ENCODE assay signal across 1 cellular context in the genomic region with DNA sequence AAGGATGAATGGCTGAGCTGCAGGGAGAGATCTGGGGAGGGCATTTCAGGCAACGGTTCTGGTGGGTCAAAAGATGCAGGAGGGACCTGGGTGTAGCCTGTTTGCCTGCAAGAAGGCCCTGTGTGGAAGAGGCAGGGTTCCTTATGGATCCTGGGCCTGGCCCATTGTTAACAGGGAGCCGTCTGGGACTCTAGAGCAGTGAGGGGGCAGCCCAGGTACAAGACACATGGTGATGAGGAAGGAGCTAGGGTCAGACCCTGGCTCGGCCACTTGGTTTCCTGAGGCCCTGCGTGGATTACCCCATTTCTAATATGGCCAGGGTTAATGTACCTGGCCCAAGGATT.
TF ChIP-seq lines count a peak whose summit lies in the region.

No MANE protein-coding gene starts in this region.

TF ChIP-seq in WTC11, 78 proteins besides CTCF, POLR2A, EP300 and RAD21 (continued from another document):
- TF ChIP-seq, protein P1, sequence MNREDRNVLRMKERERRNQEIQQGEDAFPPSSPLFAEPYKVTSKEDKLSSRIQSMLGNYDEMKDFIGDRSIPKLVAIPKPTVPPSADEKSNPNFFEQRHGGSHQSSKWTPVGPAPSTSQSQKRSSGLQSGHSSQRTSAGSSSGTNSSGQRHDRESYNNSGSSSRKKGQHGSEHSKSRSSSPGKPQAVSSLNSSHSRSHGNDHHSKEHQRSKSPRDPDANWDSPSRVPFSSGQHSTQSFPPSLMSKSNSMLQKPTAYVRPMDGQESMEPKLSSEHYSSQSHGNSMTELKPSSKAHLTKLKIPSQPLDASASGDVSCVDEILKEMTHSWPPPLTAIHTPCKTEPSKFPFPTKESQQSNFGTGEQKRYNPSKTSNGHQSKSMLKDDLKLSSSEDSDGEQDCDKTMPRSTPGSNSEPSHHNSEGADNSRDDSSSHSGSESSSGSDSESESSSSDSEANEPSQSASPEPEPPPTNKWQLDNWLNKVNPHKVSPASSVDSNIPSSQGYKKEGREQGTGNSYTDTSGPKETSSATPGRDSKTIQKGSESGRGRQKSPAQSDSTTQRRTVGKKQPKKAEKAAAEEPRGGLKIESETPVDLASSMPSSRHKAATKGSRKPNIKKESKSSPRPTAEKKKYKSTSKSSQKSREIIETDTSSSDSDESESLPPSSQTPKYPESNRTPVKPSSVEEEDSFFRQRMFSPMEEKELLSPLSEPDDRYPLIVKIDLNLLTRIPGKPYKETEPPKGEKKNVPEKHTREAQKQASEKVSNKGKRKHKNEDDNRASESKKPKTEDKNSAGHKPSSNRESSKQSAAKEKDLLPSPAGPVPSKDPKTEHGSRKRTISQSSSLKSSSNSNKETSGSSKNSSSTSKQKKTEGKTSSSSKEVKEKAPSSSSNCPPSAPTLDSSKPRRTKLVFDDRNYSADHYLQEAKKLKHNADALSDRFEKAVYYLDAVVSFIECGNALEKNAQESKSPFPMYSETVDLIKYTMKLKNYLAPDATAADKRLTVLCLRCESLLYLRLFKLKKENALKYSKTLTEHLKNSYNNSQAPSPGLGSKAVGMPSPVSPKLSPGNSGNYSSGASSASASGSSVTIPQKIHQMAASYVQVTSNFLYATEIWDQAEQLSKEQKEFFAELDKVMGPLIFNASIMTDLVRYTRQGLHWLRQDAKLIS (CRISPR knock-in tag; IDR thresholded peaks at IDR 0.05; ENCODE audit: borderline replicate concordance), result no peak
- TF ChIP-seq, protein P2, sequence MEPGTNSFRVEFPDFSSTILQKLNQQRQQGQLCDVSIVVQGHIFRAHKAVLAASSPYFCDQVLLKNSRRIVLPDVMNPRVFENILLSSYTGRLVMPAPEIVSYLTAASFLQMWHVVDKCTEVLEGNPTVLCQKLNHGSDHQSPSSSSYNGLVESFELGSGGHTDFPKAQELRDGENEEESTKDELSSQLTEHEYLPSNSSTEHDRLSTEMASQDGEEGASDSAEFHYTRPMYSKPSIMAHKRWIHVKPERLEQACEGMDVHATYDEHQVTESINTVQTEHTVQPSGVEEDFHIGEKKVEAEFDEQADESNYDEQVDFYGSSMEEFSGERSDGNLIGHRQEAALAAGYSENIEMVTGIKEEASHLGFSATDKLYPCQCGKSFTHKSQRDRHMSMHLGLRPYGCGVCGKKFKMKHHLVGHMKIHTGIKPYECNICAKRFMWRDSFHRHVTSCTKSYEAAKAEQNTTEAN (CRISPR knock-in tag; IDR thresholded peaks at IDR 0.05), result no peak
- TF ChIP-seq SP1 (CRISPR knock-in tag; conservative IDR thresholded peaks at IDR 0.05), result no peak
- no peak for TF ChIP-seq NFATC4 (CRISPR knock-in tag; IDR thresholded peaks at IDR 0.05)
TF ChIP-seq in WTC11: peak in this region for 0.
